1 cellular context compared by ENCODE assay signal in the genomic region with DNA sequence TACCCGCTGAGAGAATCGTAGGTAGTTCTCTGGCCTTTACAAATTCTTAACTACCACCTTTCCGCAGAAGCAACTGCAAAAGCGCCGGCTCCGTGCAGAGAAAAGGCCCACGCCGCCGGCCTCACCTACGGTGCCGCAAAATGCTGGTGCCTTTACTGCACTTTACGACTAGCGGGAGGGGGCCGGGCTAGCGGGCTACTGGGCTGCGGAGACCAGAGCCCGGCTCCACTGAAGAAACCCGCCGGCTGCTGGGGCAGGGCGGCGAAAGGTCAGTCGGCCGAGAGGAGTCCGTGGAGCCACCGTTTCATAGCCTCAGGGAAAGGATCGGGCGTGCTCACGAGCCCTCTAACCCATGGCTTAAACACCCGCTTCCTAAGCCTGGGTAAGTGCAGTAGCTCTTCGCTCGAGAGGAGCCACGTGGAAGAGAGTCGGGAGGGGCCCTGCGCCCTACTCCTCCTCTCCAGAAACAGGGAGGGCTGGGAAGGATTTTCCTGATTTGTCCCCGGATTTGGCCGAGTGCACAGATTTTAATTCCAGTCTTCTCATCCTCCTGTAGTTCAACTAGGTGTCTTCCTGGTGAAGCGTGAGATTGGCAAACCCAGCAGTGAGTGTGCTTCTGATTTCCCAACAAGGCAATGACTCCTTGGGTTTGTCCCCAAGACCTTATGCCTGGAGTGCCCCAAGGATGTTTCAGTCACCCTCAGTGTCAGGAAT.
A peak's percentile ranks its signal among the peaks of the same experiment; 100 is the strongest.
TF ChIP-seq lines count a peak whose summit lies in the region.

DPH5 (minus strand) TSS at position 105 of the 714 bp plus-strand sequence. CDS start 341 bp downstream, outside the sequence.

TF ChIP-seq in GM12878, 131 proteins besides CTCF, POLR2A, EP300 and RAD21 (continued from another document and continues in another):
- TF ChIP-seq NKRF (conservative IDR thresholded peaks at IDR 0.05), result peak; percentile 93
- 0 out of 2 replicates have a peak, but pooled peaks have one; percentile 53 for TF ChIP-seq NBN (IDR thresholded peaks at IDR 0.05)
- TF ChIP-seq IKZF2 (IDR thresholded peaks at IDR 0.05), result peak in 1 of 2 experiments; percentile 67; a peak in 2 of 4 replicates
- 0 out of 2 replicates have a peak, but pooled peaks have one; percentile 48 for TF ChIP-seq REST (IDR thresholded peaks at IDR 0.05; ENCODE audit: low read depth, low read length)
- TF ChIP-seq SMARCA5 (IDR thresholded peaks at IDR 0.05), result peak; percentile 68; the same call in 1 of the 2 replicates
- no peak for TF ChIP-seq NR2C2 (IDR thresholded peaks at IDR 0.05; ENCODE audit: borderline replicate concordance, control insufficient read depth, insufficient read length, low read depth)
- TF ChIP-seq KLF5 (IDR thresholded peaks at IDR 0.05; ENCODE audit: partially characterized antibody), result no peak
- peak; percentile 51; the same call in 1 of the 2 replicates for TF ChIP-seq HCFC1 (IDR thresholded peaks at IDR 0.05; ENCODE audit: low read length)
- peak; percentile 73; the same call in 1 of the 2 replicates for TF ChIP-seq RBBP5 (conservative IDR thresholded peaks at IDR 0.05)
- peak; percentile 60; the same call in 1 of the 2 replicates for TF ChIP-seq NR2F1 (conservative IDR thresholded peaks at IDR 0.05)
- TF ChIP-seq GABPA (IDR thresholded peaks at IDR 0.05; ENCODE audit: low read depth), result no peak
- peak; percentile 75 for TF ChIP-seq RELA (IDR thresholded peaks at IDR 0.05; ENCODE audit: borderline replicate concordance, partially characterized antibody)
- TF ChIP-seq TAF1 (IDR thresholded peaks at IDR 0.05; ENCODE audit: borderline replicate concordance, low read depth, low read length), result peak; percentile 93
- peak; percentile 49; the same call in 1 of the 2 replicates for TF ChIP-seq DPF2 (IDR thresholded peaks at IDR 0.05)
- TF ChIP-seq CREB1 (IDR thresholded peaks at IDR 0.05; ENCODE audit: low read depth), result peak; percentile 72
- no peak for TF ChIP-seq TCF12 (IDR thresholded peaks at IDR 0.05; ENCODE audit: low read depth, low read length)
- TF ChIP-seq PAX8 (IDR thresholded peaks at IDR 0.05), result no peak
- TF ChIP-seq CBFB (IDR thresholded peaks at IDR 0.05; ENCODE audit: low read depth), result peak; percentile 88; the same call in 1 of the 2 replicates
- TF ChIP-seq SMAD5 (IDR thresholded peaks at IDR 0.05; ENCODE audit: low read depth), result peak; percentile 83
- TF ChIP-seq, protein P1, sequence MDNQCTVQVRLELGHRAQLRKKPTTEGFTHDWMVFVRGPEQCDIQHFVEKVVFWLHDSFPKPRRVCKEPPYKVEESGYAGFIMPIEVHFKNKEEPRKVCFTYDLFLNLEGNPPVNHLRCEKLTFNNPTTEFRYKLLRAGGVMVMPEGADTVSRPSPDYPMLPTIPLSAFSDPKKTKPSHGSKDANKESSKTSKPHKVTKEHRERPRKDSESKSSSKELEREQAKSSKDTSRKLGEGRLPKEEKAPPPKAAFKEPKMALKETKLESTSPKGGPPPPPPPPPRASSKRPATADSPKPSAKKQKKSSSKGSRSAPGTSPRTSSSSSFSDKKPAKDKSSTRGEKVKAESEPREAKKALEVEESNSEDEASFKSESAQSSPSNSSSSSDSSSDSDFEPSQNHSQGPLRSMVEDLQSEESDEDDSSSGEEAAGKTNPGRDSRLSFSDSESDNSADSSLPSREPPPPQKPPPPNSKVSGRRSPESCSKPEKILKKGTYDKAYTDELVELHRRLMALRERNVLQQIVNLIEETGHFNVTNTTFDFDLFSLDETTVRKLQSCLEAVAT (IDR thresholded peaks at IDR 0.05), result 0 out of 2 replicates have a peak, but pooled peaks have one; percentile 29
- TF ChIP-seq HDAC6 (IDR thresholded peaks at IDR 0.05; ENCODE audit: unreplicated experiment), result no peak
- peak; percentile 94 for TF ChIP-seq POLR2AphosphoS5 (IDR thresholded peaks at IDR 0.05; ENCODE audit: low read length)
- TF ChIP-seq MAX (IDR thresholded peaks at IDR 0.05; ENCODE audit: low read depth, low read length), result peak; percentile 77
- TF ChIP-seq, protein P2, sequence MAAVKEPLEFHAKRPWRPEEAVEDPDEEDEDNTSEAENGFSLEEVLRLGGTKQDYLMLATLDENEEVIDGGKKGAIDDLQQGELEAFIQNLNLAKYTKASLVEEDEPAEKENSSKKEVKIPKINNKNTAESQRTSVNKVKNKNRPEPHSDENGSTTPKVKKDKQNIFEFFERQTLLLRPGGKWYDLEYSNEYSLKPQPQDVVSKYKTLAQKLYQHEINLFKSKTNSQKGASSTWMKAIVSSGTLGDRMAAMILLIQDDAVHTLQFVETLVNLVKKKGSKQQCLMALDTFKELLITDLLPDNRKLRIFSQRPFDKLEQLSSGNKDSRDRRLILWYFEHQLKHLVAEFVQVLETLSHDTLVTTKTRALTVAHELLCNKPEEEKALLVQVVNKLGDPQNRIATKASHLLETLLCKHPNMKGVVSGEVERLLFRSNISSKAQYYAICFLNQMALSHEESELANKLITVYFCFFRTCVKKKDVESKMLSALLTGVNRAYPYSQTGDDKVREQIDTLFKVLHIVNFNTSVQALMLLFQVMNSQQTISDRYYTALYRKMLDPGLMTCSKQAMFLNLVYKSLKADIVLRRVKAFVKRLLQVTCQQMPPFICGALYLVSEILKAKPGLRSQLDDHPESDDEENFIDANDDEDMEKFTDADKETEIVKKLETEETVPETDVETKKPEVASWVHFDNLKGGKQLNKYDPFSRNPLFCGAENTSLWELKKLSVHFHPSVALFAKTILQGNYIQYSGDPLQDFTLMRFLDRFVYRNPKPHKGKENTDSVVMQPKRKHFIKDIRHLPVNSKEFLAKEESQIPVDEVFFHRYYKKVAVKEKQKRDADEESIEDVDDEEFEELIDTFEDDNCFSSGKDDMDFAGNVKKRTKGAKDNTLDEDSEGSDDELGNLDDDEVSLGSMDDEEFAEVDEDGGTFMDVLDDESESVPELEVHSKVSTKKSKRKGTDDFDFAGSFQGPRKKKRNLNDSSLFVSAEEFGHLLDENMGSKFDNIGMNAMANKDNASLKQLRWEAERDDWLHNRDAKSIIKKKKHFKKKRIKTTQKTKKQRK (IDR thresholded peaks at IDR 0.05; ENCODE audit: low read depth, low read length), result no peak
- TF ChIP-seq SIX5 (IDR thresholded peaks at IDR 0.05; ENCODE audit: low read depth, low read length, severe bottlenecking), result peak; percentile 46
- TF ChIP-seq SPI1 (IDR thresholded peaks at IDR 0.05; ENCODE audit: borderline replicate concordance, insufficient read depth, low read depth, low read length), result no peak
- TF ChIP-seq E2F4 (IDR thresholded peaks at IDR 0.05; ENCODE audit: low read depth, low read length), result no peak
- TF ChIP-seq RUNX3 (IDR thresholded peaks at IDR 0.05; ENCODE audit: low read length), result peak; percentile 54; the same call in 1 of the 2 replicates
- TF ChIP-seq CBX5 (IDR thresholded peaks at IDR 0.05; ENCODE audit: low read depth), result peak; percentile 81
- TF ChIP-seq BHLHE40 (IDR thresholded peaks at IDR 0.05; ENCODE audit: borderline replicate concordance in 1 of 2, low read depth in 2 of 2, low read length in 1 of 2), result peak in 1 of 2 experiments; percentile 48; a peak in 2 of 4 replicates
- no peak for TF ChIP-seq LARP7 (IDR thresholded peaks at IDR 0.05)
- TF ChIP-seq ZBED1 (IDR thresholded peaks at IDR 0.05; ENCODE audit: borderline replicate concordance), result no peak
- TF ChIP-seq MXI1 (IDR thresholded peaks at IDR 0.05; ENCODE audit: low read depth, low read length), result peak; percentile 97
- peak; percentile 75; the same call in 2 of the 3 replicates for TF ChIP-seq POU2F2 (IDR thresholded peaks at IDR 0.05; ENCODE audit: borderline replicate concordance, low read depth, low read length)
- TF ChIP-seq NFXL1 (IDR thresholded peaks at IDR 0.05; ENCODE audit: borderline replicate concordance), result no peak
- TF ChIP-seq SIN3A (IDR thresholded peaks at IDR 0.05; ENCODE audit: low read depth, low read length), result peak; percentile 61; the same call in 1 of the 2 replicates
- TF ChIP-seq ZNF274 (IDR thresholded peaks at IDR 0.05; ENCODE audit: insufficient read depth, insufficient read length), result no peak
- TF ChIP-seq GATAD2B (conservative IDR thresholded peaks at IDR 0.05; ENCODE audit: low read depth), result peak; percentile 52; the same call in 1 of the 2 replicates
- TF ChIP-seq TCF3 (IDR thresholded peaks at IDR 0.05; ENCODE audit: borderline replicate concordance, insufficient read depth, low read depth, low read length), result 0 out of 2 replicates have a peak, but pooled peaks have one; percentile 23
- TF ChIP-seq SUPT20H (IDR thresholded peaks at IDR 0.05; ENCODE audit: borderline replicate concordance, control insufficient read depth, low read depth, low read length), result no peak
- peak; percentile 42; the same call in 1 of the 2 replicates for TF ChIP-seq RB1 (IDR thresholded peaks at IDR 0.05; ENCODE audit: borderline replicate concordance)
- peak; percentile 71 for TF ChIP-seq E2F8 (IDR thresholded peaks at IDR 0.05; ENCODE audit: low read depth, partially characterized antibody)
- peak; percentile 50; the same call in 1 of the 2 replicates for TF ChIP-seq RELB (IDR thresholded peaks at IDR 0.05; ENCODE audit: low read depth)
- TF ChIP-seq PML (IDR thresholded peaks at IDR 0.05; ENCODE audit: low read length), result peak; percentile 96
